In genomic region chr10:13890617-13891541, GRCh38 we compare ENCODE assay signal across 8 cellular contexts.
A peak's percentile ranks its signal among the peaks of the same experiment; 100 is the strongest.
DNase-seq lines count a peak whose midpoint lies in the region; ATAC-seq and TF ChIP-seq lines count a peak whose summit lies in the region.

No MANE protein-coding gene starts in this region.

- intact Hi-C loops in activated T-helper 1 cell treated with anti-CD3 and anti-CD28 coated beads, Interleukin-12 subunit alpha, Interleukin-12 subunit beta, Interleukin-2, Interleukin-4 antibody, amounts not matched to agents 30 ng/mL and 10 ng/mL and 1 ng/mL, durations not matched to agents 14 hours and 24 hours and 36 hours (cut with micrococcal nuclease), result no loop called here
- intact Hi-C loops in heart right ventricle (cut with DNase I), result loop anchor here in 3 of 10 donors (5.0 to 10.0 kb wide), 4 partner anchors 101 to 201 kb away; no protein-coding TSS in a partner anchor

- ATAC-seq in heart right ventricle (peak; percentile 36 to 73 (median 52)), GM19328 (IDR thresholded peaks at IDR 0.05; ENCODE audit: unreplicated experiment) (no peak), GM21619 (IDR thresholded peaks at IDR 0.05; ENCODE audit: unreplicated experiment) (no peak)

- peak overlapping the region; percentile 12 for H3K4me3 Mint-ChIP-seq in T-helper 1 cell treated with Interleukin-12 subunit alpha and Interleukin-12 subunit beta and Interleukin-4 antibody, amounts not matched to agents 30 μg/mL and 1 μg/mL, for 36 hours
- H3K4me3 Mint-ChIP-seq in activated T-helper 1 cell treated with anti-CD3 and anti-CD28 coated beads, Interleukin-12 subunit alpha, Interleukin-12 subunit beta, Interleukin-2, Interleukin-4 antibody, amounts not matched to agents 30 ng/mL and 10 ng/mL and 1 ng/mL, durations not matched to agents 14 hours and 24 hours and 36 hours, result peak overlapping the region; percentile 40
- H3K4me3 Mint-ChIP-seq in progenitor cell of endocrine pancreas (ENCODE audit: low read depth), result peak overlapping the region; percentile 81

- no peaks in the 10 kb centered on the region for H3K36me3 Mint-ChIP-seq in T-helper 1 cell treated with Interleukin-12 subunit alpha and Interleukin-12 subunit beta and Interleukin-4 antibody, amounts not matched to agents 30 μg/mL and 1 μg/mL, for 36 hours (ENCODE audit: low read depth)
- H3K36me3 Mint-ChIP-seq in activated T-helper 1 cell treated with anti-CD3 and anti-CD28 coated beads, Interleukin-12 subunit alpha, Interleukin-12 subunit beta, Interleukin-2, Interleukin-4 antibody, amounts not matched to agents 30 ng/mL and 10 ng/mL and 1 ng/mL, durations not matched to agents 14 hours and 24 hours and 36 hours (ENCODE audit: low read depth), result no peaks in the 10 kb centered on the region
- H3K36me3 Mint-ChIP-seq in progenitor cell of endocrine pancreas (ENCODE audit: insufficient read depth), result no peaks in the 10 kb centered on the region

- H3K27me3 ChIP-seq in heart right ventricle, result peaks cover 0 to 43% (median 0%) of the 10 kb centered on the region in 7 donors

- peaks cover 2% of the 10 kb centered on the region for H3K4me1 Mint-ChIP-seq in T-helper 1 cell treated with Interleukin-12 subunit alpha and Interleukin-12 subunit beta and Interleukin-4 antibody, amounts not matched to agents 30 μg/mL and 1 μg/mL, for 36 hours (ENCODE audit: low read depth)
- H3K4me1 Mint-ChIP-seq in activated T-helper 1 cell treated with anti-CD3 and anti-CD28 coated beads, Interleukin-12 subunit alpha, Interleukin-12 subunit beta, Interleukin-2, Interleukin-4 antibody, amounts not matched to agents 30 ng/mL and 10 ng/mL and 1 ng/mL, durations not matched to agents 14 hours and 24 hours and 36 hours (ENCODE audit: low read depth), result no peaks in the 10 kb centered on the region
- H3K4me1 Mint-ChIP-seq in progenitor cell of endocrine pancreas (ENCODE audit: low read depth), result peaks cover 2% of the 10 kb centered on the region

- peak overlapping the region; percentile 58 to 91 (median 82) for H3K27ac ChIP-seq in heart right ventricle

- H3K9me3 Mint-ChIP-seq in T-helper 1 cell treated with Interleukin-12 subunit alpha and Interleukin-12 subunit beta and Interleukin-4 antibody, amounts not matched to agents 30 μg/mL and 1 μg/mL, for 36 hours, result no peaks in the 10 kb centered on the region
- H3K9me3 Mint-ChIP-seq in activated T-helper 1 cell treated with anti-CD3 and anti-CD28 coated beads, Interleukin-12 subunit alpha, Interleukin-12 subunit beta, Interleukin-2, Interleukin-4 antibody, amounts not matched to agents 30 ng/mL and 10 ng/mL and 1 ng/mL, durations not matched to agents 14 hours and 24 hours and 36 hours, result no peaks in the 10 kb centered on the region
- H3K9me3 Mint-ChIP-seq in progenitor cell of endocrine pancreas (ENCODE audit: low read depth), result no peaks in the 10 kb centered on the region

- no peaks in the 10 kb centered on the region for H3K36me3 ChIP-seq in heart right ventricle

- 5 to 6% methylated on average over 41 of the region's 41 CpGs for WGBS in heart right ventricle, 2 donors

- no peak for DNase-seq in T-helper 1 cell
- no peak for DNase-seq in activated T-helper 1 cell treated with anti-CD3 and anti-CD28 coated beads, Interleukin-12 subunit alpha, Interleukin-12 subunit beta, Interleukin-2, Interleukin-4 antibody, amounts not matched to agents 30 ng/mL and 10 ng/mL and 1 ng/mL, durations not matched to agents 14 hours and 24 hours and 36 hours (ENCODE audit: low spot score)
- DNase-seq in heart right ventricle, result peak in 1 of 2 donors; percentile 32
- no peak for DNase-seq in progenitor cell of endocrine pancreas (ENCODE audit: low spot score, unreplicated experiment)
- DNase-seq in activated CD8-positive, alpha-beta memory T cell treated with anti-CD3 and anti-CD28 coated beads for 24 hours, result no peak

- no peak overlapping the region for H3K27ac Mint-ChIP-seq in T-helper 1 cell treated with Interleukin-12 subunit alpha and Interleukin-12 subunit beta and Interleukin-4 antibody, amounts not matched to agents 30 μg/mL and 1 μg/mL, for 36 hours
- H3K27ac Mint-ChIP-seq in activated T-helper 1 cell treated with anti-CD3 and anti-CD28 coated beads, Interleukin-12 subunit alpha, Interleukin-12 subunit beta, Interleukin-2, Interleukin-4 antibody, amounts not matched to agents 30 ng/mL and 10 ng/mL and 1 ng/mL, durations not matched to agents 14 hours and 24 hours and 36 hours, result no peak overlapping the region
- peak overlapping the region; percentile 87 for H3K27ac Mint-ChIP-seq in progenitor cell of endocrine pancreas

- H3K9me3 ChIP-seq in heart right ventricle, result peaks cover 0 to 2% (median 0%) of the 10 kb centered on the region in 11 donors

- H3K4me3 ChIP-seq in heart right ventricle, result peak overlapping the region; percentile 36 to 75 (median 65)

- peaks cover 75% of the 10 kb centered on the region for H3K27me3 Mint-ChIP-seq in T-helper 1 cell treated with Interleukin-12 subunit alpha and Interleukin-12 subunit beta and Interleukin-4 antibody, amounts not matched to agents 30 μg/mL and 1 μg/mL, for 36 hours (ENCODE audit: low read depth)
- peaks cover 63% of the 10 kb centered on the region for H3K27me3 Mint-ChIP-seq in activated T-helper 1 cell treated with anti-CD3 and anti-CD28 coated beads, Interleukin-12 subunit alpha, Interleukin-12 subunit beta, Interleukin-2, Interleukin-4 antibody, amounts not matched to agents 30 ng/mL and 10 ng/mL and 1 ng/mL, durations not matched to agents 14 hours and 24 hours and 36 hours (ENCODE audit: insufficient read depth)
- peaks cover 60% of the 10 kb centered on the region for H3K27me3 Mint-ChIP-seq in progenitor cell of endocrine pancreas

- H3K4me1 ChIP-seq in heart right ventricle, result peaks cover 0 to 54% (median 21%) of the 10 kb centered on the region in 9 donors

- TF ChIP-seq CTCF in heart right ventricle (IDR thresholded peaks at IDR 0.05) (no peak), progenitor cell of endocrine pancreas (IDR thresholded peaks at IDR 0.05; ENCODE audit: unreplicated experiment) (no peak)

Comparison
In these comparisons a context has a peak if more than half of its experiments do, and no peak if none do; other contexts are left out.
1. H3K4me3 Mint-ChIP-seq: peak in every context shown above with its lines; median percentile 81 in progenitor cell of endocrine pancreas; 40 in activated T-helper 1 cell treated with anti-CD3 and anti-CD28 coated beads, Interleukin-12 subunit alpha, Interleukin-12 subunit beta, Interleukin-2, Interleukin-4 antibody, amounts not matched to agents 30 ng/mL and 10 ng/mL and 1 ng/mL, durations not matched to agents 14 hours and 24 hours and 36 hours; 12 in T-helper 1 cell treated with Interleukin-12 subunit alpha and Interleukin-12 subunit beta and Interleukin-4 antibody, amounts not matched to agents 30 μg/mL and 1 μg/mL, for 36 hours.
2. ATAC-seq: peak in heart right ventricle (8 of 8); none in GM19328 (single experiment) and GM21619 (single experiment).